Comparison of ENCODE assay signal across 9 cellular contexts in the genomic region with DNA sequence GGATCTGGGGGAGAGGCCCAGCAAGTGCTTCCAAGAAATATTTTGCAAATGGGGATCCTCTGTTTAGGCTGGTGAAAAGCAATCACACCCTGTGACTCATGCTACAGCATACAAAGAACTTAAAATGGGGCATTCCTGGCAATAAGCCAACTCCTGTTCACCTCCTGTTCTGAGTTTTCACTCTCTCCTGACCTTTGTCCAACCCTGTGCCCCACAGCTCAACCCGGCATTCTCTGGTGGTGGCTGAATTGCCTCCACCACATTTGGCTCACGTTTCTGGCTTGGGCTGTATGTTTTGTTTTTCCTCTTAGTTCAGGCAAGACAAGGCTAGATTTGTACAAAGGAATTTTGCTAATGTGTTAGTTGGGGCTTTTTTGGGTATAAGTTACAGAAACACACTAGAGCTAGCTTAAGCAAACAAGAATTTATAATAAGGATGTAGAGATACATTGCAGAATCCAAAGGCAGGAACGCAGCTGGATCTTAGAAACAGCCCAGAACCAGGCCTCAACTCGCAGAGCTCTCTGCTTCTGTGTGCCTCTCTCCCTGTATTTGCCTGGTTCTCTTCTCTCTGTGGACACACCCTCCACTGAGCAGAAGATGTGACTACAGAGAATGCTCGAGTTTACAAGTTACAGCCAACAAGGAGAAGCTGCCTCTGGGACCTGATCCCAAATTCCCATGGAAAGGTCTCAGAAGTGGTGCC. TPM values are rescaled to one million over a fixed set of nuclear protein-coding genes. Genes with fewer than 3 reads are reported as not detected.
DNase-seq lines count a peak whose midpoint lies in the region; ATAC-seq and TF ChIP-seq lines count a peak whose summit lies in the region.
"Had no signal": no experiment of that assay in that cellular context is flagged by ENCODE, and none has a peak within 500 bp of the region (broad histone marks: within the 10 kb centered on the region; RNA-seq: fewer than 3 reads in every experiment).

No MANE protein-coding gene starts in this region.

- no peak overlapping the region for H2BK120ac ChIP-seq in H9 (ENCODE audit: low read depth, low read length, poor library complexity, severe bottlenecking)

- DNase-seq in H9 (no peak), heart left ventricle (peak in 1 of 5 donors; percentile 28), smooth muscle cell (lab: John Stamatoyannopoulos, UW; ENCODE audit: unreplicated experiment) (no peak), ecto neural progenitor cell (ENCODE audit: low spot score) (no peak), SKM-1 treated with dmso at 0.1 percent for 144 hours (lab: John Stamatoyannopoulos, UW; ENCODE audit: unreplicated experiment) (no peak)
- no peak for DNase-seq in activated naive CD8-positive, alpha-beta T cell treated with anti-CD3 and anti-CD28 coated beads for 36 hours
- DNase-seq: NCI-H1694 treated with DMSO at 0.1 percent for 48 hours had no signal

- H3K56ac ChIP-seq in H9 (ENCODE audit: insufficient read length, low read depth, low read length): no peak overlapping the region

- H4K20me1 ChIP-seq in H9 (ENCODE audit: control insufficient read depth, insufficient read depth, insufficient read length) (no peaks in the 10 kb centered on the region), smooth muscle cell (ENCODE audit: low read depth) (no peaks in the 10 kb centered on the region)

- no peak overlapping the region for H3K4ac ChIP-seq in H9 (ENCODE audit: low read depth, low read length)

- H3K9me3 Mint-ChIP-seq in H9: no peaks in the 10 kb centered on the region
- H3K9me3 Mint-ChIP-seq in activated naive CD8-positive, alpha-beta T cell treated with anti-CD3 and anti-CD28 coated beads for 36 hours: no peaks in the 10 kb centered on the region

- no peak overlapping the region for H2BK5ac ChIP-seq in H9 (ENCODE audit: insufficient read length, low read length)

- no peaks in the 10 kb centered on the region for H3K4me1 Mint-ChIP-seq in H9
- peaks cover 11% of the 10 kb centered on the region for H3K4me1 Mint-ChIP-seq in activated naive CD8-positive, alpha-beta T cell treated with anti-CD3 and anti-CD28 coated beads for 36 hours

- ATAC-seq in heart left ventricle: peak in 3 of 4 donors; percentile 37 to 70 (median 53)
- no peak for ATAC-seq in GM18511 (IDR thresholded peaks at IDR 0.05; ENCODE audit: unreplicated experiment)
- no peak for ATAC-seq in GM18498 (IDR thresholded peaks at IDR 0.05; ENCODE audit: unreplicated experiment)

- H3K79me1 ChIP-seq in H9 (ENCODE audit: insufficient read depth, low read depth, low read length, poor library complexity, severe bottlenecking): no peaks in the 10 kb centered on the region

- no peaks in the 10 kb centered on the region for H3K27me3 Mint-ChIP-seq in H9 (ENCODE audit: low read depth)
- no peaks in the 10 kb centered on the region for H3K27me3 Mint-ChIP-seq in activated naive CD8-positive, alpha-beta T cell treated with anti-CD3 and anti-CD28 coated beads for 36 hours

- H3K4me3 ChIP-seq in heart left ventricle (no peak overlapping the region), smooth muscle cell (no peak overlapping the region)

- H4K5ac ChIP-seq in H9 (ENCODE audit: insufficient read length, low read depth, low read length): no peak overlapping the region

- no peaks in the 10 kb centered on the region for H3K79me2 ChIP-seq in H9 (ENCODE audit: insufficient read depth, low read length)
- H3K79me2 ChIP-seq in smooth muscle cell (ENCODE audit: low read depth): no peaks in the 10 kb centered on the region

- H2BK15ac ChIP-seq in H9 (ENCODE audit: low read depth, low read length): no peak overlapping the region

- no peak overlapping the region for H3K4me2 ChIP-seq in H9 (ENCODE audit: insufficient read depth, insufficient read length, low read length)
- no peak overlapping the region for H3K4me2 ChIP-seq in smooth muscle cell

- peaks cover 0 to 21% (median 2%) of the 10 kb centered on the region in 3 experiments; a peak in 6 of 7 replicates for H3K36me3 Mint-ChIP-seq in H9 (ENCODE audit: insufficient read depth in 1 of 3, low read depth in 3 of 3)
- H3K36me3 Mint-ChIP-seq in activated naive CD8-positive, alpha-beta T cell treated with anti-CD3 and anti-CD28 coated beads for 36 hours: peaks cover 4% of the 10 kb centered on the region

- H3K18ac ChIP-seq in H9 (ENCODE audit: insufficient read length, low read depth, low read length): no peak overlapping the region

- H3F3A ChIP-seq in smooth muscle cell (ENCODE audit: low read depth): no peaks in the 10 kb centered on the region

- no peak for TF ChIP-seq POLR2A in heart left ventricle (IDR thresholded peaks at IDR 0.05)

- intact Hi-C loops in heart left ventricle (cut with DNase I): no loop called here

- H3T11ph ChIP-seq in H9 (ENCODE audit: low read length): no peak overlapping the region

- H3K36me3 ChIP-seq in heart left ventricle (peaks cover 0 to 77% (median 36%) of the 10 kb centered on the region in 9 donors), smooth muscle cell (ENCODE audit: low read depth) (no peaks in the 10 kb centered on the region)

- no CpG with 5 or more reads among the region's 5 CpGs for WGBS in H9 (ENCODE audit: extremely low coverage, insufficient read length, low lambda C conversion rate)
- WGBS in heart left ventricle, 4 donors: 39 to 46% (median 42%) methylated on average over 5 of the region's 5 CpGs
- 75% methylated on average over 5 of the region's 5 CpGs for WGBS in smooth muscle cell (ENCODE audit: low lambda C conversion rate)

- H3K9me3 ChIP-seq in H9 (ENCODE audit: control insufficient read depth, low read depth, low read length) (no peaks in the 10 kb centered on the region), heart left ventricle (no peaks in the 10 kb centered on the region), smooth muscle cell (replicated peaks; ENCODE audit: low read depth) (no peaks in the 10 kb centered on the region)

- H3K23ac ChIP-seq in H9 (ENCODE audit: insufficient read length, low read depth, low read length): no peak overlapping the region

- H3K27ac Mint-ChIP-seq in H9: peak overlapping the region in 2 of 3 experiments; percentile 46 to 59; a peak in 2 of 7 replicates
- H3K27ac Mint-ChIP-seq in activated naive CD8-positive, alpha-beta T cell treated with anti-CD3 and anti-CD28 coated beads for 36 hours: peak overlapping the region; percentile 25

- H4K91ac ChIP-seq in H9 (ENCODE audit: insufficient read length, low read depth, low read length): no peak overlapping the region

- H2BK12ac ChIP-seq in H9 (ENCODE audit: insufficient read length, low read depth, low read length): no peak overlapping the region

- H3K9ac ChIP-seq in H9 (ENCODE audit: extremely low read depth, insufficient read length, low read length) (no peak overlapping the region), smooth muscle cell (ENCODE audit: low read depth) (no peak overlapping the region)

- no peak overlapping the region for H4K8ac ChIP-seq in H9 (replicated peaks; ENCODE audit: insufficient read length, low read depth, low read length)

- H3K27me3 ChIP-seq in H9 (ENCODE audit: insufficient read depth, low read length): no peaks in the 10 kb centered on the region
- no peaks in the 10 kb centered on the region for H3K27me3 ChIP-seq in heart left ventricle
- no peaks in the 10 kb centered on the region for H3K27me3 ChIP-seq in smooth muscle cell (ENCODE audit: low read depth)

- H2AFZ ChIP-seq in H9 (ENCODE audit: low read length) (no peak overlapping the region), smooth muscle cell (ENCODE audit: low read depth) (no peak overlapping the region)

- H3K27ac ChIP-seq in H9 (ENCODE audit: insufficient read length, low read depth, low read length) (no peak overlapping the region), heart left ventricle (peak overlapping the region in 4 of 12 donors; percentile 13 to 63 (median 24)), smooth muscle cell (ENCODE audit: low read depth) (peak overlapping the region; percentile 26)

- no peaks in the 10 kb centered on the region for H3K4me1 ChIP-seq in H9 (ENCODE audit: insufficient read depth, low read length)
- H3K4me1 ChIP-seq in heart left ventricle: peaks cover 0 to 35% (median 17%) of the 10 kb centered on the region in 12 donors
- no peaks in the 10 kb centered on the region for H3K4me1 ChIP-seq in smooth muscle cell (ENCODE audit: low read depth)

- no peak for TF ChIP-seq CTCF in H9 (conservative IDR thresholded peaks at IDR 0.05)
- TF ChIP-seq CTCF in heart left ventricle (IDR thresholded peaks at IDR 0.05): no peak
- TF ChIP-seq CTCF in smooth muscle cell (IDR thresholded peaks at IDR 0.05; ENCODE audit: borderline replicate concordance, insufficient read depth, poor library complexity, severe bottlenecking): no peak

- H3K23me2 ChIP-seq in H9 (ENCODE audit: insufficient read length, low read depth, low read length, poor library complexity, severe bottlenecking): no peaks in the 10 kb centered on the region

- no peak overlapping the region for H2AK5ac ChIP-seq in H9 (ENCODE audit: insufficient read length, low read length)

- no peak overlapping the region for H2BK20ac ChIP-seq in H9 (ENCODE audit: low read depth, low read length, poor library complexity, severe bottlenecking)

- no peak overlapping the region for H3K14ac ChIP-seq in H9 (ENCODE audit: insufficient read depth, low read length)

- H3K4me3 Mint-ChIP-seq in H9: no peak overlapping the region
- H3K4me3 Mint-ChIP-seq in activated naive CD8-positive, alpha-beta T cell treated with anti-CD3 and anti-CD28 coated beads for 36 hours: no peak overlapping the region

RNA-seq across cellular contexts. Expression of gene ABCC10, which starts 9.4 kb away (rescaled TPM):
- total RNA-seq in H9 (2021) (28.0 and 31.8 TPM in 2 replicates), heart left ventricle (10 to 100 TPM in 5 of 9 donors, 1 to 10 TPM in 4; 6.4 to 18.3 (median 10.3) TPM), smooth muscle cell (11.2 and 12.5 TPM in 2 replicates)
- 10 to 100 TPM; 22.9 to 24.3 TPM for total RNA-seq in activated naive CD8-positive, alpha-beta T cell treated with anti-CD3 and anti-CD28 coated beads for 36 hours
- polyA plus RNA-seq in heart left ventricle (10 to 100 TPM in 1 of 2 donors, 1 to 10 TPM in 1; 7.3 to 19.6 TPM), smooth muscle cell (17.8 and 35.0 TPM in 2 replicates)

RNA-seq across cellular contexts. Expression of gene DLK2, which starts 18.6 kb away (rescaled TPM):
- 0.57 and 0.96 TPM in 2 replicates for total RNA-seq in H9 (2021)
- under 1 TPM; 0.78 to 0.93 TPM for total RNA-seq in activated naive CD8-positive, alpha-beta T cell treated with anti-CD3 and anti-CD28 coated beads for 36 hours
- 1 to 10 TPM in 8 of 9 donors, under 1 TPM in 1; 0.61 to 4.1 (median 2.6) TPM for total RNA-seq in heart left ventricle
- 1 to 10 TPM; 3.2 to 8.1 TPM for polyA plus RNA-seq in heart left ventricle
- 0.27 and 2.0 TPM in 2 replicates for total RNA-seq in smooth muscle cell
- polyA plus RNA-seq in smooth muscle cell: 3.7 and 3.8 TPM in 2 replicates

RNA-seq across cellular contexts. Expression of gene TJAP1, which starts 40.6 kb away (rescaled TPM):
- total RNA-seq in H9 (2021) (45.1 and 49.2 TPM in 2 replicates), heart left ventricle (10 to 100 TPM; 16.9 to 34.5 (median 19.1) TPM), smooth muscle cell (9.3 and 25.5 TPM in 2 replicates)
- 10 to 100 TPM; 36.5 to 37.2 TPM for total RNA-seq in activated naive CD8-positive, alpha-beta T cell treated with anti-CD3 and anti-CD28 coated beads for 36 hours
- polyA plus RNA-seq in heart left ventricle (10 to 100 TPM; 16.5 TPM), smooth muscle cell (13.5 and 15.3 TPM in 2 replicates)

Comparison
In these comparisons a context has a peak if more than half of its experiments do, and no peak if none do; other contexts are left out.
1. ATAC-seq: peak in heart left ventricle (3 of 4); none in GM18511 (single experiment) and GM18498 (single experiment).